1 cellular context compared by ENCODE assay signal in genomic region chr7:151080522-151081169, GRCh38.
TF ChIP-seq lines count a peak whose summit lies in the region.

Gene FASTK (minus strand): TSS chr7:151080809. CDS start chr7:151080766, 43 bp downstream.

TF ChIP-seq in A549, 52 proteins besides CTCF, POLR2A, EP300 and RAD21 (continued from another document):
- TF ChIP-seq E2F6 (IDR thresholded peaks at IDR 0.05; ENCODE audit: borderline replicate concordance, low read depth) (no peak), FOSB (CRISPR knock-in tag; IDR thresholded peaks at IDR 0.05) (no peak), RNF2 (IDR thresholded peaks at IDR 0.05; ENCODE audit: borderline replicate concordance, low read depth) (no peak; the same call in 1 of the 2 replicates), EHF (CRISPR knock-in tag; IDR thresholded peaks at IDR 0.05) (no peak), CBX2 (IDR thresholded peaks at IDR 0.05; ENCODE audit: borderline replicate concordance, low read depth) (no peak), SREBF2 (IDR thresholded peaks at IDR 0.05) (no peak), KDM5A (IDR thresholded peaks at IDR 0.05) (peak; percentile 81; the same call in 1 of the 2 replicates), NFE2L2 (conservative IDR thresholded peaks at IDR 0.05; ENCODE audit: low read length) (no peak), ZSCAN20 (CRISPR knock-in tag; IDR thresholded peaks at IDR 0.05) (no peak), HDAC2 (IDR thresholded peaks at IDR 0.05) (no peak), CEBPB (IDR thresholded peaks at IDR 0.05) (no peak), POLR2AphosphoS2 (conservative IDR thresholded peaks at IDR 0.05; ENCODE audit: low read length) (no peak), BHLHE40 (IDR thresholded peaks at IDR 0.05; ENCODE audit: low read depth, low read length) (no peak), NPAS2 (CRISPR knock-in tag; IDR thresholded peaks at IDR 0.05; ENCODE audit: borderline replicate concordance) (no peak), TFCP2L1 (CRISPR knock-in tag; IDR thresholded peaks at IDR 0.05) (no peak), MAX (IDR thresholded peaks at IDR 0.05) (peak; percentile 40), RFX5 (IDR thresholded peaks at IDR 0.05) (no peak), ZNF302 (CRISPR knock-in tag; IDR thresholded peaks at IDR 0.05) (no peak), TP53 (CRISPR knock-in tag; IDR thresholded peaks at IDR 0.05) (no peak), ZFP36 (IDR thresholded peaks at IDR 0.05; ENCODE audit: borderline replicate concordance, partially characterized antibody) (no peak), MYC (IDR thresholded peaks at IDR 0.05; ENCODE audit: borderline replicate concordance, low read length) (0 out of 2 replicates have a peak, but pooled peaks have one; percentile 19), HOXB5 (CRISPR knock-in tag; IDR thresholded peaks at IDR 0.05) (no peak), HEYL (CRISPR knock-in tag; IDR thresholded peaks at IDR 0.05) (no peak)
- TF ChIP-seq, protein P1, sequence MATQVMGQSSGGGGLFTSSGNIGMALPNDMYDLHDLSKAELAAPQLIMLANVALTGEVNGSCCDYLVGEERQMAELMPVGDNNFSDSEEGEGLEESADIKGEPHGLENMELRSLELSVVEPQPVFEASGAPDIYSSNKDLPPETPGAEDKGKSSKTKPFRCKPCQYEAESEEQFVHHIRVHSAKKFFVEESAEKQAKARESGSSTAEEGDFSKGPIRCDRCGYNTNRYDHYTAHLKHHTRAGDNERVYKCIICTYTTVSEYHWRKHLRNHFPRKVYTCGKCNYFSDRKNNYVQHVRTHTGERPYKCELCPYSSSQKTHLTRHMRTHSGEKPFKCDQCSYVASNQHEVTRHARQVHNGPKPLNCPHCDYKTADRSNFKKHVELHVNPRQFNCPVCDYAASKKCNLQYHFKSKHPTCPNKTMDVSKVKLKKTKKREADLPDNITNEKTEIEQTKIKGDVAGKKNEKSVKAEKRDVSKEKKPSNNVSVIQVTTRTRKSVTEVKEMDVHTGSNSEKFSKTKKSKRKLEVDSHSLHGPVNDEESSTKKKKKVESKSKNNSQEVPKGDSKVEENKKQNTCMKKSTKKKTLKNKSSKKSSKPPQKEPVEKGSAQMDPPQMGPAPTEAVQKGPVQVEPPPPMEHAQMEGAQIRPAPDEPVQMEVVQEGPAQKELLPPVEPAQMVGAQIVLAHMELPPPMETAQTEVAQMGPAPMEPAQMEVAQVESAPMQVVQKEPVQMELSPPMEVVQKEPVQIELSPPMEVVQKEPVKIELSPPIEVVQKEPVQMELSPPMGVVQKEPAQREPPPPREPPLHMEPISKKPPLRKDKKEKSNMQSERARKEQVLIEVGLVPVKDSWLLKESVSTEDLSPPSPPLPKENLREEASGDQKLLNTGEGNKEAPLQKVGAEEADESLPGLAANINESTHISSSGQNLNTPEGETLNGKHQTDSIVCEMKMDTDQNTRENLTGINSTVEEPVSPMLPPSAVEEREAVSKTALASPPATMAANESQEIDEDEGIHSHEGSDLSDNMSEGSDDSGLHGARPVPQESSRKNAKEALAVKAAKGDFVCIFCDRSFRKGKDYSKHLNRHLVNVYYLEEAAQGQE (IDR thresholded peaks at IDR 0.05), result no peak
- TF ChIP-seq, protein P2, sequence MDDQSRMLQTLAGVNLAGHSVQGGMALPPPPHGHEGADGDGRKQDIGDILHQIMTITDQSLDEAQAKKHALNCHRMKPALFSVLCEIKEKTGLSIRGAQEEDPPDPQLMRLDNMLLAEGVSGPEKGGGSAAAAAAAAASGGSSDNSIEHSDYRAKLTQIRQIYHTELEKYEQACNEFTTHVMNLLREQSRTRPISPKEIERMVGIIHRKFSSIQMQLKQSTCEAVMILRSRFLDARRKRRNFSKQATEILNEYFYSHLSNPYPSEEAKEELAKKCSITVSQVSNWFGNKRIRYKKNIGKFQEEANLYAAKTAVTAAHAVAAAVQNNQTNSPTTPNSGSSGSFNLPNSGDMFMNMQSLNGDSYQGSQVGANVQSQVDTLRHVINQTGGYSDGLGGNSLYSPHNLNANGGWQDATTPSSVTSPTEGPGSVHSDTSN (IDR thresholded peaks at IDR 0.05), result peak; percentile 37; the same call in 1 of the 2 replicates
- TF ChIP-seq, protein P3, sequence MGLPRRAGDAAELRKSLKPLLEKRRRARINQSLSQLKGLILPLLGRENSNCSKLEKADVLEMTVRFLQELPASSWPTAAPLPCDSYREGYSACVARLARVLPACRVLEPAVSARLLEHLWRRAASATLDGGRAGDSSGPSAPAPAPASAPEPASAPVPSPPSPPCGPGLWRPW (IDR thresholded peaks at IDR 0.05), result no peak
